8 cellular contexts compared by ENCODE assay signal in the genomic region with DNA sequence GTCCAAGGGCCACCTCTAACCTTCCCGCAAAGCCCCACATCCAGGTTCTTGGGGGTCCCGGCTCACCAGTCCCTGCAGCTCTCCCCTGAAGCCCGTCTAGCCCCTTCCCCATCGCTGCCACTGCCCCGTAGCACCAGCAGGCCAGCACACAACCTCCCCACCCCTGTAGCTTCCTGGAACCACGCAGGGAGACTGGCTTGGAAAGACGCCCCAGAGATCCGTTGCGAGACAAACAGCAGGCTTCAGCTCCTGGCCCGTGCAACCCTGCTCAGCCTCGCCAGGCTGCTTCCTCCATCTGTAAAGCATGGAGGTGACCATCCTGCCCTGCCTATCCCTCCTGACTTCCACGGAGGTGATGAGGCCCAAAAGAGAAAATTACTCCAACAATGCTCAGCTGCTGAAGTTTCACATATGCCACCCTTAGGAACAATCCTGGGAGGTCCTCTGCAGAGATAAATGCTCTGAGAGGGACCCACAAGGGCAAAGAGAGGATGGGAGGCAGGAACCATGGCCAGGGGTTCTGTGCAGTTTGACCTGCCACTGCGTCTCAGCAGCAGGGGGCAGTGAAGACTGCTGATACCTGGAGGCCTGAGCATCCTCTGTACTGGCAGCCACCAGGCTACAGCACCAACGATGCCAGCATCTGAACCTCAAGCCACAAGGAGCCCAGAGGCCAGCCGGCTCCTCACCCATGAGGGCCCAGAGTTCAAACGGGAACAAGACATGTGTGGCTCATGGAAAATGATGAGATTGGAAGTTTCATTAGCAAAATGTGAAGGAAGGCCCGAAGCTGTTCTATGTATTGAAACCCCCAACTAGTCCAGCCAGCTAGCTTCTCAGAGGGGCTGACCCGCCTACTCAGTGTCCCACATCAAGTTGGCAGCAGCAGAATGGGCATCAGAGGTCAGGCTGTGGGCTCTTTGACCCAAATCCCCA.
DNase-seq lines count a peak whose midpoint lies in the region; TF ChIP-seq lines count a peak whose summit lies in the region.

No MANE protein-coding gene starts in this region.

- no peak for DNase-seq in GM10248 (ENCODE audit: extremely low spot score)
- peak in 4 of 5 donors; percentile 26 to 48 (median 42) for DNase-seq in T-helper 1 cell
- DNase-seq in retinal pigment epithelial cell (ENCODE audit: low read depth) = no peak
- DNase-seq in NCI-H2227 treated with DMSO at 0.1 percent for 48 hours (lab: John Stamatoyannopoulos, UW) = no peak
- DNase-seq in NCI-H345 (lab: John Stamatoyannopoulos, UW) = no peak
- DNase-seq in midbrain (lab: John Stamatoyannopoulos, UW) = no peak
- no peak for DNase-seq in SKM-1 (lab: John Stamatoyannopoulos, UW; ENCODE audit: unreplicated experiment)

- H3K4me3 ChIP-seq in retinal pigment epithelial cell (ENCODE audit: low read length) = no peak overlapping the region

- POLR2A ChIA-PET in GM10248 (lab: Yijun Ruan, JAX) = interaction anchor here (0.5 kb wide), 1 partner anchor 18 kb away, joined by 8 read pairs; no protein-coding TSS in a partner anchor

- peaks cover 58% of the 10 kb centered on the region for H3K4me1 Mint-ChIP-seq in dendritic cell treated with granulocyte-macrophage colony-stimulating factor and Interleukin-4, amounts not matched to agents 40 ng/mL and 50 ng/mL, for 4 days (ENCODE audit: low read depth)

- no peaks in the 10 kb centered on the region for H3K27me3 Mint-ChIP-seq in dendritic cell treated with granulocyte-macrophage colony-stimulating factor and Interleukin-4, amounts not matched to agents 40 ng/mL and 50 ng/mL, for 4 days

- H3K9me3 Mint-ChIP-seq in dendritic cell treated with granulocyte-macrophage colony-stimulating factor and Interleukin-4, amounts not matched to agents 40 ng/mL and 50 ng/mL, for 4 days = no peaks in the 10 kb centered on the region

- peak; percentile 44 for TF ChIP-seq CTCF in GM10248 (IDR thresholded peaks at IDR 0.05; ENCODE audit: control extremely low read depth, extremely low read depth, low read depth, missing control alignments)
- TF ChIP-seq CTCF in retinal pigment epithelial cell (conservative IDR thresholded peaks at IDR 0.05; ENCODE audit: low read depth, low read length) = peak; percentile 35

- H3K4me3 Mint-ChIP-seq in dendritic cell treated with granulocyte-macrophage colony-stimulating factor and Interleukin-4, amounts not matched to agents 40 ng/mL and 50 ng/mL, for 4 days = no peak overlapping the region

- peak overlapping the region; percentile 4 for H3K27ac Mint-ChIP-seq in dendritic cell treated with granulocyte-macrophage colony-stimulating factor and Interleukin-4, amounts not matched to agents 40 ng/mL and 50 ng/mL, for 4 days

- CTCF ChIA-PET in GM10248 (lab: Yijun Ruan, JAX) = interaction anchor here (1.2 to 2.7 kb wide), 2 partner anchors 9 to 24 kb away, joined by 3 to 7 read pairs; no protein-coding TSS in a partner anchor

- intact Hi-C loops in dendritic cell treated with granulocyte-macrophage colony-stimulating factor and Interleukin-4, amounts not matched to agents 40 ng/mL and 50 ng/mL, for 4 days (cut with micrococcal nuclease) = no loop called here

- H3K36me3 Mint-ChIP-seq in dendritic cell treated with granulocyte-macrophage colony-stimulating factor and Interleukin-4, amounts not matched to agents 40 ng/mL and 50 ng/mL, for 4 days (ENCODE audit: low read depth) = peaks cover 22% of the 10 kb centered on the region

Comparison
In these comparisons a context has a peak if more than half of its experiments do, and no peak if none do; other contexts are left out.
1. DNase-seq: peak in T-helper 1 cell (4 of 5); none in GM10248 (single experiment), retinal pigment epithelial cell (single experiment), NCI-H2227 treated with DMSO at 0.1 percent for 48 hours (single experiment), NCI-H345 (single experiment), midbrain (single experiment) and SKM-1 (single experiment).